In genomic region chr13:26168835-26169234, GRCh38 we compare ENCODE assay signal across 26 cellular contexts.
"Had no signal": no experiment of that assay in that cellular context is flagged by ENCODE, and none has a peak within 500 bp of the region (broad histone marks: within the 10 kb centered on the region; RNA-seq: fewer than 3 reads in every experiment).

No MANE protein-coding gene starts in this region.

- H3K36me3 ChIP-seq: brain microvascular endothelial cell, SJSA1 had no signal

- H3K4me1 ChIP-seq: SJSA1 had no signal

- H3K27me3 Mint-ChIP-seq: activated CD4-positive, alpha-beta T cell treated with anti-CD3 and anti-CD28 coated beads, Interleukin-2, amount 10 ng/mL, durations not matched to agents 7 days and 5 days had no signal

- H3K4me3 ChIP-seq: SJSA1 had no signal

- H3K27ac ChIP-seq: brain microvascular endothelial cell, SJSA1 had no signal

- H3K9me2 ChIP-seq: SK-N-SH had no signal

- H3K9me3 Mint-ChIP-seq: activated CD4-positive, alpha-beta T cell treated with anti-CD3 and anti-CD28 coated beads, Interleukin-2, amount 10 ng/mL, durations not matched to agents 7 days and 5 days; activated naive CD4-positive, alpha-beta T cell treated with anti-CD3 and anti-CD28 coated beads, Interleukin-2, amount 50 U/mL, for 72 hours; activated T-cell treated with anti-CD3 and anti-CD28 coated beads, Interleukin-2, amount 50 U/mL, for 24 hours; activated T-helper 2 cell treated with anti-CD3 and anti-CD28 coated beads, Interferon-gamma antibody, Interleukin-2, Interleukin-4, amounts not matched to agents 10 μg/mL and 5 μg/mL and 100 μg/mL, durations not matched to agents 14 hours and 24 hours and 36 hours; T-helper 1 cell treated with Interleukin-12 subunit alpha and Interleukin-12 subunit beta and Interleukin-4 antibody, amounts not matched to agents 30 μg/mL and 1 μg/mL, for 36 hours; T-helper 2 cell treated with Interferon-gamma antibody and Interleukin-4, amounts not matched to agents 5 μg/mL and 100 μg/mL, for 36 hours had no signal

- H3K4me2 ChIP-seq: SK-N-SH had no signal

- H3K9me3 ChIP-seq: SJSA1, SK-N-SH had no signal

- H3K27ac Mint-ChIP-seq: activated CD4-positive, alpha-beta T cell treated with anti-CD3 and anti-CD28 coated beads, Interleukin-2, amount 10 ng/mL, durations not matched to agents 7 days and 5 days; activated CD8-positive, alpha-beta T cell treated with anti-CD3 and anti-CD28 coated beads, Interleukin-2, amount 10 ng/mL, durations not matched to agents 7 days and 5 days; activated naive CD4-positive, alpha-beta T cell treated with anti-CD3 and anti-CD28 coated beads, Interleukin-2, amount 50 U/mL, for 72 hours; activated T-cell treated with anti-CD3 and anti-CD28 coated beads, Interleukin-2, amount 50 U/mL, for 24 hours; activated T-helper 2 cell treated with anti-CD3 and anti-CD28 coated beads, Interferon-gamma antibody, Interleukin-2, Interleukin-4, amounts not matched to agents 10 μg/mL and 5 μg/mL and 100 μg/mL, durations not matched to agents 14 hours and 24 hours and 36 hours; T-helper 1 cell treated with Interleukin-12 subunit alpha and Interleukin-12 subunit beta and Interleukin-4 antibody, amounts not matched to agents 30 μg/mL and 1 μg/mL, for 36 hours; T-helper 2 cell treated with Interferon-gamma antibody and Interleukin-4, amounts not matched to agents 5 μg/mL and 100 μg/mL, for 36 hours had no signal

- H3K9ac ChIP-seq: SK-N-SH had no signal

- H3K27me3 ChIP-seq: brain microvascular endothelial cell, SJSA1 had no signal

- H3K4me3 Mint-ChIP-seq: activated CD4-positive, alpha-beta T cell treated with anti-CD3 and anti-CD28 coated beads, Interleukin-2, amount 10 ng/mL, durations not matched to agents 7 days and 5 days; activated CD8-positive, alpha-beta T cell treated with anti-CD3 and anti-CD28 coated beads, Interleukin-2, amount 10 ng/mL, durations not matched to agents 7 days and 5 days; activated T-cell treated with anti-CD3 and anti-CD28 coated beads, Interleukin-2, amount 50 U/mL, for 24 hours; T-helper 1 cell treated with Interleukin-12 subunit alpha and Interleukin-12 subunit beta and Interleukin-4 antibody, amounts not matched to agents 30 μg/mL and 1 μg/mL, for 36 hours; T-helper 2 cell treated with Interferon-gamma antibody and Interleukin-4, amounts not matched to agents 5 μg/mL and 100 μg/mL, for 36 hours had no signal

- H3K36me3 Mint-ChIP-seq: activated naive CD4-positive, alpha-beta T cell treated with anti-CD3 and anti-CD28 coated beads, Interleukin-2, amount 50 U/mL, for 72 hours had no signal

- ATAC-seq: activated CD8-positive, alpha-beta T cell treated with anti-CD3 and anti-CD28 coated beads, Interleukin-2, amount 10 ng/mL, durations not matched to agents 7 days and 5 days; activated naive CD4-positive, alpha-beta T cell treated with anti-CD3 and anti-CD28 coated beads, Interleukin-2, amount 50 U/mL, for 72 hours had no signal

- DNase-seq: activated CD4-positive, alpha-beta T cell treated with anti-CD3 and anti-CD28 coated beads, Interleukin-2, amount 10 ng/mL, durations not matched to agents 7 days and 5 days; activated CD4-positive, alpha-beta T cell treated with anti-CD3 and anti-CD28 coated beads, Interleukin-2, amount 50 U/mL, for 48 hours; activated CD8-positive, alpha-beta T cell treated with anti-CD3 and anti-CD28 coated beads, Interleukin-2, amount 10 ng/mL, durations not matched to agents 7 days and 5 days; activated gamma-delta T cell; activated naive CD4-positive, alpha-beta T cell treated with Interleukin-2 at 50 U/mL for 16 hours; activated T-cell treated with anti-CD3 and anti-CD28 coated beads, Interleukin-2, amount 50 U/mL, for 24 hours; aorta; central memory CD4-positive, alpha-beta T cell; NCI-H1105; NCI-H1417 treated with DMSO at 0.1 percent for 48 hours; NCI-H187 treated with DMSO at 0.1 percent for 48 hours; NCI-H2081; NCI-H226; NCI-H446 treated with DMSO at 0.1 percent for 48 hours; NCI-H524; NCI-H69; NCI-H82; RPMI8226; SHP77 treated with DMSO at 0.1 percent for 48 hours; SK-N-SH had no signal
